Comparison of ENCODE assay signal across 1 cellular context in genomic region chr19:50423279-50424113, GRCh38.
TF ChIP-seq lines count a peak whose summit lies in the region.

No MANE protein-coding gene starts in this region.

TF ChIP-seq in H1, 55 proteins besides CTCF, POLR2A, EP300 and RAD21:
- TF ChIP-seq KDM5A (IDR thresholded peaks at IDR 0.05; ENCODE audit: low read length): no peak
- TF ChIP-seq EGR1 (IDR thresholded peaks at IDR 0.05; ENCODE audit: borderline replicate concordance, low read depth, low read length): no peak
- TF ChIP-seq KDM1A (IDR thresholded peaks at IDR 0.05; ENCODE audit: borderline replicate concordance, low read length): peak; percentile 40; the same call in 1 of the 2 replicates
